Comparison of ENCODE assay signal across 14 cellular contexts in genomic region chr13:20487927-20488326, GRCh38.
"Had no signal": no experiment of that assay in that cellular context is flagged by ENCODE, and none has a peak within 500 bp of the region (broad histone marks: within the 10 kb centered on the region; RNA-seq: fewer than 3 reads in every experiment).

No MANE protein-coding gene starts in this region.

- H3K4me3 ChIP-seq: lower lobe of right lung, neural progenitor cell, ovary, stomach, tibial artery, vagina had no signal

- H3K9me3 ChIP-seq: lower lobe of right lung, ovary, stomach, tibial artery, vagina had no signal

- H2AFZ ChIP-seq: neural progenitor cell had no signal

- H3K4me2 ChIP-seq: neural progenitor cell had no signal

- ATAC-seq: lower lobe of right lung had no signal

- H3K27me3 ChIP-seq: neural progenitor cell, ovary, stomach, tibial artery, vagina had no signal

- H3K9ac ChIP-seq: neural progenitor cell had no signal

- H3K36me3 ChIP-seq: neural progenitor cell, ovary had no signal

- H3K27ac ChIP-seq: lower lobe of right lung, neural progenitor cell, ovary, stomach, tibial artery, vagina had no signal

- DNase-seq: activated CD4-positive, alpha-beta T cell treated with anti-CD3 and anti-CD28 coated beads for 48 hours; activated naive CD4-positive, alpha-beta T cell treated with anti-CD3 and anti-CD28 coated beads, Interleukin-2, amount 10 ng/mL, durations not matched to agents 7 days and 5 days; caudate nucleus; cortex of kidney; effector memory CD4-positive, alpha-beta T cell; hippocampal formation; kidney glomerular epithelial cell; lower lobe of right lung; ovary; stimulated activated CD4-positive, alpha-beta T cell treated with anti-CD3 and anti-CD28 coated beads, Interleukin-15, amount 100 ng/mL, for 24 hours; stomach; tibial artery had no signal

- H3K4me1 ChIP-seq: lower lobe of right lung, neural progenitor cell, tibial artery had no signal
